10 cellular contexts compared by ENCODE assay signal in the genomic region with DNA sequence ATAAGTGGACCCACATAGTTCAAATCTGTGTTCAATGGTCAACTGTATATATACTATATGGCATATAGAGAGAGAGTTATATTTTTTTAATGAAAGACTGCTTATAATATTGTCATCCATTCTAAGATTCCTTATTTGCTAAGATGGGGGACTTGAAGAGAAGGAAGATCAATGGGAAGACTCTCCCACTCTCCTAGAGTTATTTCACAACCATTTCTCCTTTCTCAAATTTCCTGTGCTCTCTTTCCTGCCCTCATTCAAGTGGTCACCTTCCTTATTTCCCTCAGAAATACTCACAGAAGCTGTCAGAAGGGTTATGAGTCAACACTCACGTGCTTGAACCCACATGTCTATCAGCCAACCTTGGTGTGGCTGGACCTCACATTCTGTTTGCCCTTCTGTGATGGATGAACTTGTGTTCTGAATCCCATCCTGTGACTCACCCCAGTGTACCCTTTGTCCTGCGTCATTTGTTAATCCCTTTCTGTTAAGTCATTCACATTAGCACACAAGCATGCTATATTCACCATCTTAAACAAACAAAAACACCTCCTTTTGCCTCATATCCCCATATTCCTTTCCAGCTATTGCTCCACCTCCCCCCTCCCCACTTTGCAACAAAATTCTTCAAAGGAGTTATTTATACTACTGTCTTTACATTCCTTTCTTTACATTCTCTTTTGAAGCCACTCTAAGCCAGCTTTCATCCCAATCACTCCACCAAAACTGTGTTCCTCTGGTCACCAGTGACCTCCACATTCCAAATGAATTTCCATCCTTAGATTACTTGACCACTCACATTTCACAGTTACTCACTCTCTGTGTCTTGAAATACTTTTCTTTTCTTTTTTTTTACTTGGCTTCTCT.
DNase-seq lines count a peak whose midpoint lies in the region; ATAC-seq and TF ChIP-seq lines count a peak whose summit lies in the region.
"Had no signal": no experiment of that assay in that cellular context is flagged by ENCODE, and none has a peak within 500 bp of the region (broad histone marks: within the 10 kb centered on the region; RNA-seq: fewer than 3 reads in every experiment).

No MANE protein-coding gene starts in this region.

- 66 to 78% (median 72%) methylated on average over 2 of the region's 2 CpGs for WGBS in heart left ventricle, 4 donors

- H3K27ac ChIP-seq in heart left ventricle = no peak overlapping the region

- peak; percentile 96 for DNase-seq in GM04503 (ENCODE audit: low read depth)
- DNase-seq in RKO (ENCODE audit: low spot score) = peak; percentile 79
- DNase-seq in epithelial cell of proximal tubule (ENCODE audit: low read depth) = peak; percentile 97
- peak; percentile 81 for DNase-seq in pulmonary artery endothelial cell (ENCODE audit: low read depth, low spot score)
- DNase-seq in heart left ventricle = no peak
- no peak for DNase-seq in NOMO-1 treated with DMSO at 0.1 percent for 48 hours (lab: John Stamatoyannopoulos, UW; ENCODE audit: unreplicated experiment)
- no peak for DNase-seq in KBM-7
- DNase-seq: GDM1, NCI-H526 had no signal

- H3K4me3 ChIP-seq in epithelial cell of proximal tubule (ENCODE audit: low read depth, low read length) = no peak overlapping the region
- H3K4me3 ChIP-seq in heart left ventricle = no peak overlapping the region

- no peaks in the 10 kb centered on the region for H3K9me3 ChIP-seq in heart left ventricle

- intact Hi-C loops in heart left ventricle (cut with DNase I) = no loop called here

- no peak for TF ChIP-seq POLR2A in heart left ventricle (IDR thresholded peaks at IDR 0.05)

- TF ChIP-seq CTCF in epithelial cell of proximal tubule (conservative IDR thresholded peaks at IDR 0.05; ENCODE audit: low read depth, low read length) (no peak), heart left ventricle (IDR thresholded peaks at IDR 0.05) (no peak)

- no peaks in the 10 kb centered on the region for H3K4me1 ChIP-seq in heart left ventricle

- ATAC-seq in heart left ventricle (no peak), HG03520 (IDR thresholded peaks at IDR 0.05; ENCODE audit: unreplicated experiment) (no peak)

- H3K27me3 ChIP-seq in heart left ventricle = peaks cover 0 to 9% (median 0%) of the 10 kb centered on the region in 9 donors

- no peaks in the 10 kb centered on the region for H3K36me3 ChIP-seq in heart left ventricle

- in situ Hi-C loops in KBM-7 (cut with MboI; ENCODE audit: low pct_unique_long_range_greater_than_20kb, low sequenced_read_pairs) = no loop called here

Comparison
In these comparisons a context has a peak if more than half of its experiments do, and no peak if none do; other contexts are left out.
1. DNase-seq: peak in GM04503 (single experiment), RKO (single experiment), epithelial cell of proximal tubule (single experiment) and pulmonary artery endothelial cell (single experiment); none in heart left ventricle (0 of 5), NOMO-1 treated with DMSO at 0.1 percent for 48 hours (single experiment) and KBM-7 (single experiment).